14 cellular contexts compared by ENCODE assay signal in the genomic region with DNA sequence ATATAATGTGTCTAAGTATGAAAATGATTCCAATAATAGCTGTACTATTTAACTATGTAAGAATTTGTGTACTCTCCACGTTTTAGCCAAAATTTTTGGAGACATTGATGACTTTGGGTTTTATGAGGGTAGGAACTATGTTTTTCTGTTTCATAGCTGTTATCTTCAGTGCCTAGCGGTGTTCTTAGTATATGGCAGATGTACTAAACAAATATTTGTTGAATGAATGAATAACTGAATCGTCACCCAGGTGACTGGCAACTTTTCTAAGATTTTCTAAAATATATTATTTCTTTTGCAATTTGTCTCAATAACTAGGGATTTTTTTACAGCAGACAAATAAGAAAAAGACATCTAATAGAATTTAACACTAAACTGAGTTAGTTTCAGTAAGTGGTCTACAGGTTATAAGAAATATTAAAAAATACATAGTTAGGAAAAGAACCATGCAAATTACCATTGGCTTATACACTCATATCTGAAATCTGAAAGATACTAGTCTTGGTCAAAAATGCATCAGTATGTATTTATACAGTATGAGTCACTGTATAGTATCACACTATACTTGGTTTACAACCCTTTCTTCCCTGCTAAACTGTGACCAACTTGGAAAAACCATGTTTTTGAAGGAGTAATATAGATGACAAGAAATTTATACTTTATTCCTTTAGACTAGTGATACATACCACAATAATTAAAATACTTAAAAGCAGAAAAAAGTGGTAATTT.
A peak's percentile ranks its signal among the peaks of the same experiment; 100 is the strongest.
DNase-seq lines count a peak whose midpoint lies in the region; ATAC-seq and FAIRE-seq lines count a peak whose summit lies in the region.
"Had no signal": no experiment of that assay in that cellular context is flagged by ENCODE, and none has a peak within 500 bp of the region (broad histone marks: within the 10 kb centered on the region; RNA-seq: fewer than 3 reads in every experiment).

No MANE protein-coding gene starts in this region.

- peak; percentile 48 for ATAC-seq in HG03354 (IDR thresholded peaks at IDR 0.05; ENCODE audit: poor library complexity, severe bottlenecking, unreplicated experiment)
- ATAC-seq: CD8-positive, alpha-beta T cell; HepG2 had no signal

- DNase-seq in DMS53 (lab: John Stamatoyannopoulos, UW): peak; percentile 1
- no peak for DNase-seq in DMS53 treated with DMSO at 0.1 percent for 48 hours (lab: John Stamatoyannopoulos, UW; ENCODE audit: unreplicated experiment)
- DNase-seq in HK-2 (ENCODE audit: unreplicated experiment): no peak
- no peak for DNase-seq in SHP77 (lab: John Stamatoyannopoulos, UW)
- DNase-seq in NCI-H1930 (lab: John Stamatoyannopoulos, UW): no peak
- DNase-seq: CD8-positive, alpha-beta T cell; NCI-H1436 treated with DMSO at 0.1 percent for 48 hours; NCI-H2081; SW 1271 had no signal

- FAIRE-seq in G401.6 (lab: Jason Lieb, UNC): peak; percentile 30
- peak; percentile 18 for FAIRE-seq in endometrium (lab: Jason Lieb, UNC)
- FAIRE-seq: D721Med, HepG2 had no signal
